ENCODE assay signal across 17 cellular contexts in the genomic region with DNA sequence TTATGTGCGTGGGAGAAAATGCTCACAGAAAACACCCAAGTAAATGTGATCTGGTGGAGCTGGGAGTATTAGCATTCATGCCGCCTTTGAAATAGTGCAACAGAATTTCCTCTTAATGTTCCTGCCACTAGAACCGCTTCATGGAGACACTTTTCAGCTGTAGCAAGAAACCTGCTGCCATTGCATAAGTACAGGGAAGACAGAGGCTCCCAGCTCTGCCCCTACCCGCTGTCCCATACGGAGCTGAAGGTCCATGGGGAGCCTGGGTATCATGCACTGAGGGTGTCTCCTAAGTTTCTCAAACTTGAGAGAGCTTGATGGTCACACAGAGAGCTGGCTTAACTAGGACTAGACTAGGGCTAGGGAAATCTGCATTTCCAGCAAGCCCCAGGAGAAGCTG. TPM values are rescaled to one million over a fixed set of nuclear protein-coding genes. Genes with fewer than 3 reads are reported as not detected.
DNase-seq lines count a peak whose midpoint lies in the region; ATAC-seq and TF ChIP-seq lines count a peak whose summit lies in the region.
"Had no signal": no experiment of that assay in that cellular context is flagged by ENCODE, and none has a peak within 500 bp of the region (broad histone marks: within the 10 kb centered on the region; RNA-seq: fewer than 3 reads in every experiment).

No MANE protein-coding gene starts in this region.

- no peaks in the 10 kb centered on the region for H3K9me3 ChIP-seq in BLaER1
- H3K9me3 ChIP-seq: uterus had no signal

- H3K27me3 ChIP-seq in BLaER1 (no peaks in the 10 kb centered on the region), foreskin keratinocyte (no peaks in the 10 kb centered on the region)
- H3K27me3 ChIP-seq: uterus had no signal

- no peaks in the 10 kb centered on the region for H3K4me1 Mint-ChIP-seq in activated CD4-positive, alpha-beta T cell treated with anti-CD3 and anti-CD28 coated beads for 36 hours
- H3K4me1 Mint-ChIP-seq: naive thymus-derived CD4-positive, alpha-beta T cell; stimulated activated naive CD8-positive, alpha-beta T cell treated with anti-CD3 and anti-CD28 coated beads, Interleukin-15, amount 100 ng/mL, for 72 hours had no signal

- H3K4me1 ChIP-seq in BLaER1: peaks cover 26% of the 10 kb centered on the region
- peaks cover 40% of the 10 kb centered on the region for H3K4me1 ChIP-seq in foreskin keratinocyte
- H3K4me1 ChIP-seq: uterus had no signal

- H3K36me3 Mint-ChIP-seq in activated CD4-positive, alpha-beta T cell treated with anti-CD3 and anti-CD28 coated beads for 36 hours (ENCODE audit: low read depth): no peaks in the 10 kb centered on the region
- H3K36me3 Mint-ChIP-seq: activated CD4-positive, alpha-beta memory T cell treated with anti-CD3 and anti-CD28 coated beads for 36 hours; naive thymus-derived CD4-positive, alpha-beta T cell had no signal

- ATAC-seq in GM21360 (IDR thresholded peaks at IDR 0.05; ENCODE audit: unreplicated experiment): peak; percentile 6
- ATAC-seq in foreskin keratinocyte: no peak
- ATAC-seq in HG03565 (IDR thresholded peaks at IDR 0.05; ENCODE audit: unreplicated experiment): no peak
- no peak for ATAC-seq in activated CD4-positive, alpha-beta T cell treated with anti-CD3 and anti-CD28 coated beads for 36 hours
- ATAC-seq: naive thymus-derived CD4-positive, alpha-beta T cell; stimulated activated naive CD8-positive, alpha-beta T cell treated with anti-CD3 and anti-CD28 coated beads, Interleukin-15, amount 100 ng/mL, for 72 hours had no signal

- H3K27ac ChIP-seq in BLaER1 (no peak overlapping the region), foreskin keratinocyte (peak overlapping the region; percentile 72)

- no peak overlapping the region for H3K4me3 Mint-ChIP-seq in activated CD4-positive, alpha-beta T cell treated with anti-CD3 and anti-CD28 coated beads for 36 hours
- H3K4me3 Mint-ChIP-seq: activated CD4-positive, alpha-beta memory T cell treated with anti-CD3 and anti-CD28 coated beads for 36 hours; naive thymus-derived CD4-positive, alpha-beta T cell; stimulated activated naive CD8-positive, alpha-beta T cell treated with anti-CD3 and anti-CD28 coated beads, Interleukin-15, amount 100 ng/mL, for 72 hours had no signal

- H3K27me3 Mint-ChIP-seq in activated CD4-positive, alpha-beta T cell treated with anti-CD3 and anti-CD28 coated beads for 36 hours: no peaks in the 10 kb centered on the region
- H3K27me3 Mint-ChIP-seq: activated CD4-positive, alpha-beta memory T cell treated with anti-CD3 and anti-CD28 coated beads for 36 hours had no signal

- H3K4me3 ChIP-seq in BLaER1: no peak overlapping the region
- H3K4me3 ChIP-seq: uterus had no signal

- in situ Hi-C loops in KBM-7 (cut with MboI; ENCODE audit: low pct_unique_long_range_greater_than_20kb, low sequenced_read_pairs): no loop called here

- H4K20me1 ChIP-seq in BLaER1: no peaks in the 10 kb centered on the region

- CTCF ChIA-PET in activated CD4-positive, alpha-beta T cell treated with anti-CD3 and anti-CD28 coated beads for 36 hours (lab: Charles Lee): interaction anchor here (1.4 to 1.5 kb wide), 2 partner anchors 101 to 259 kb away, joined by 3 read pairs; no protein-coding TSS in a partner anchor

- 0 out of 2 replicates have a peak, but pooled peaks cover 4% of the 10 kb centered on the region for H3K36me3 ChIP-seq in BLaER1
- H3K36me3 ChIP-seq: uterus had no signal

- H3K4me2 ChIP-seq in BLaER1: peak overlapping the region; percentile 63; the same call in 1 of the 2 replicates

- peak; percentile 15 for DNase-seq in KBM-7
- DNase-seq in foreskin keratinocyte: no peak
- no peak for DNase-seq in globus pallidus (ENCODE audit: low spot score)
- DNase-seq in 8988T: no peak
- DNase-seq in activated CD4-positive, alpha-beta T cell treated with anti-CD3 and anti-CD28 coated beads for 36 hours: no peak
- DNase-seq: activated CD4-positive, alpha-beta memory T cell treated with anti-CD3 and anti-CD28 coated beads for 36 hours; central memory CD4-positive, alpha-beta T cell; GF-D8; HCEC 1CT; naive thymus-derived CD4-positive, alpha-beta T cell; NCI-H1694; NCI-H446; stimulated activated naive CD8-positive, alpha-beta T cell treated with anti-CD3 and anti-CD28 coated beads, Interleukin-15, amount 100 ng/mL, for 72 hours; uterus had no signal

- H3K9me3 Mint-ChIP-seq in activated CD4-positive, alpha-beta T cell treated with anti-CD3 and anti-CD28 coated beads for 36 hours (ENCODE audit: low read depth): no peaks in the 10 kb centered on the region
- H3K9me3 Mint-ChIP-seq: activated CD4-positive, alpha-beta memory T cell treated with anti-CD3 and anti-CD28 coated beads for 36 hours; naive thymus-derived CD4-positive, alpha-beta T cell; stimulated activated naive CD8-positive, alpha-beta T cell treated with anti-CD3 and anti-CD28 coated beads, Interleukin-15, amount 100 ng/mL, for 72 hours had no signal

- no peak overlapping the region for H3K9ac ChIP-seq in BLaER1

- intact Hi-C loops in activated CD4-positive, alpha-beta T cell treated with anti-CD3 and anti-CD28 coated beads for 36 hours (cut with DNase I, micrococcal nuclease): no loop called here

- no peak overlapping the region for H3K27ac Mint-ChIP-seq in activated CD4-positive, alpha-beta T cell treated with anti-CD3 and anti-CD28 coated beads for 36 hours
- H3K27ac Mint-ChIP-seq: activated CD4-positive, alpha-beta memory T cell treated with anti-CD3 and anti-CD28 coated beads for 36 hours; naive thymus-derived CD4-positive, alpha-beta T cell; stimulated activated naive CD8-positive, alpha-beta T cell treated with anti-CD3 and anti-CD28 coated beads, Interleukin-15, amount 100 ng/mL, for 72 hours had no signal

- POLR2A ChIA-PET in activated CD4-positive, alpha-beta T cell treated with anti-CD3 and anti-CD28 coated beads for 36 hours (lab: Charles Lee): no interaction called here

- TF ChIP-seq CTCF in foreskin keratinocyte (conservative IDR thresholded peaks at IDR 0.05): no peak

RNA-seq across cellular contexts. Expression of a gene that starts 49.6 kb away (rescaled TPM):
- 76.8 and 99.4 TPM in 2 replicates for total RNA-seq in foreskin keratinocyte
- 11.7 and 19.3 TPM in 2 replicates for polyA plus RNA-seq in foreskin keratinocyte
- 1 to 10 TPM; 3.9 to 5.2 TPM for total RNA-seq in activated CD4-positive, alpha-beta T cell treated with anti-CD3 and anti-CD28 coated beads for 36 hours

Comparison
In these comparisons a context has a peak if more than half of its experiments do, and no peak if none do; other contexts are left out.
1. RNA of a gene that starts 49.6 kb away (total RNA-seq): 76.8 to 99.4 TPM in foreskin keratinocyte; 3.9 to 5.2 TPM in activated CD4-positive, alpha-beta T cell treated with anti-CD3 and anti-CD28 coated beads for 36 hours; every median in the first group is over 10 times any median in the second.